17 cellular contexts compared by ENCODE assay signal in the genomic region with DNA sequence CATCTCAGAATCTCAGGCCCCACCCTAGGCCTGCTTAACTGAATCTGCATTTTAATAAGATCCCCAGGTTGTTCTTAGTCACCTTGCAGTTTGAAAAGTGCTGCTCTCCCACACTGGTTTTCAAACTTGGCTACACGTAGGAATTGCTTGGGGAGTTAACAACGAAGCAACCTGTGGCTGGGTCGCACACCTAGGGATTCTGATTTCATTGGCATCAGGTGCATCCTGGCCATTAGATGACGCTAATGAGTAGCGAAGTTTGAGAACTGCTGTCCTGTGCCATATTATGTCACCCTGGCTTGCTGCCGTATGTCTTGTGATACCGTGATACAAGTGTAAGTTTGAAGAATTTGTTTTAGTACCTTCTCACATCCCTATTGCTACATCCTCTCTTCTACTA. TPM values are rescaled to one million over a fixed set of nuclear protein-coding genes. Genes with fewer than 3 reads are reported as not detected.
DNase-seq lines count a peak whose midpoint lies in the region; ATAC-seq, FAIRE-seq and TF ChIP-seq lines count a peak whose summit lies in the region.
"Had no signal": no experiment of that assay in that cellular context is flagged by ENCODE, and none has a peak within 500 bp of the region (broad histone marks: within the 10 kb centered on the region; RNA-seq: fewer than 3 reads in every experiment).

No MANE protein-coding gene starts in this region.

- H3K4me1 ChIP-seq in HepG2 (ENCODE audit: insufficient read depth, low read length), result peaks cover 44% of the 10 kb centered on the region
- peaks cover 0 to 20% (median 2%) of the 10 kb centered on the region in 4 donors for H3K4me1 ChIP-seq in right lobe of liver
- H3K4me1 ChIP-seq in effector memory CD4-positive, alpha-beta T cell (ENCODE audit: control insufficient read depth, insufficient read depth, low read length, poor library complexity, severe bottlenecking), result peaks cover 62% of the 10 kb centered on the region
- no peaks in the 10 kb centered on the region for H3K4me1 ChIP-seq in OCI-LY7 (ENCODE audit: insufficient read depth, low read length, poor library complexity, severe bottlenecking)

- no TSS peak for BruUV-seq in HepG2 (replicated peaks; lab: Mats Ljungman, UMichigan)
- BruUV-seq in OCI-LY7 (replicated peaks; lab: Mats Ljungman, UMichigan), result no TSS peak

- TF ChIP-seq EP300 in HepG2 (IDR thresholded peaks at IDR 0.05; ENCODE audit: low read depth in 2 of 2, low read length in 2 of 2) (no peak), HepG2 (CRISPR knock-in tag; IDR thresholded peaks at IDR 0.05; ENCODE audit: borderline replicate concordance) (no peak)

- ATAC-seq in HepG2, result no peak
- ATAC-seq in right lobe of liver, result no peak
- ATAC-seq: heart left ventricle had no signal

- no peak overlapping the region for H2AFZ ChIP-seq in HepG2 (ENCODE audit: low read length)
- no peak overlapping the region for H2AFZ ChIP-seq in OCI-LY7 (ENCODE audit: low read length)

- CTCF ChIA-PET in HepG2 (lab: Yijun Ruan, JAX; ENCODE audit: low intra/inter-chr PET ratio, low total read pairs), result no interaction called here
- CTCF ChIA-PET in OCI-LY7 (lab: Charles Lee; ENCODE audit: unreplicated experiment), result no interaction called here

- in situ Hi-C loops in HepG2 (cut with HindIII; ENCODE audit: extremely low pct_ligation_motif_present, low pct_unique_long_range_greater_than_20kb), result no loop called here

- H3K9ac ChIP-seq in HepG2 (ENCODE audit: insufficient read depth, low read depth, low read length), result no peak overlapping the region

- H4K20me1 ChIP-seq in HepG2 (ENCODE audit: insufficient read depth, low read length) (no peaks in the 10 kb centered on the region), OCI-LY7 (ENCODE audit: insufficient read depth, low read length) (no peaks in the 10 kb centered on the region)

- 84% methylated on average over 7 of the region's 7 CpGs for WGBS in HepG2 (ENCODE audit: low lambda C conversion rate)
- WGBS in right lobe of liver (ENCODE audit: insufficient coverage, low coverage, low lambda C conversion rate, missing lambda C conversion rate), result 87% methylated on average over 5 of the region's 7 CpGs

- no peak overlapping the region for H3K4me2 ChIP-seq in HepG2 (ENCODE audit: low read depth, low read length)
- H3K4me2 ChIP-seq in OCI-LY7 (ENCODE audit: low read length), result no peak overlapping the region

- H3K4me3 ChIP-seq in HepG2 (replicated peaks in 1 of 3; ENCODE audit: insufficient read depth in 1 of 3, low read depth in 2 of 3, low read length in 3 of 3) (no peak overlapping the region), right lobe of liver (no peak overlapping the region), OCI-LY7 (ENCODE audit: low read depth, low read length, poor library complexity, severe bottlenecking) (no peak overlapping the region)
- H3K4me3 ChIP-seq in effector memory CD4-positive, alpha-beta T cell (ENCODE audit: insufficient read depth, low read depth, low read length, poor library complexity, severe bottlenecking), result peak overlapping the region; percentile 69
- H3K4me3 ChIP-seq: dorsolateral prefrontal cortex had no signal

- H3K27ac ChIP-seq in HepG2 (ENCODE audit: extremely low read length, insufficient read depth, low read length) (no peak overlapping the region), right lobe of liver (no peak overlapping the region), OCI-LY7 (ENCODE audit: low read depth, low read length, poor library complexity, severe bottlenecking) (no peak overlapping the region)
- peak overlapping the region; percentile 59 for H3K27ac ChIP-seq in effector memory CD4-positive, alpha-beta T cell (ENCODE audit: insufficient read depth, low read length, poor library complexity, severe bottlenecking)
- H3K27ac ChIP-seq: dorsolateral prefrontal cortex had no signal

- DNase-seq in HepG2 (ENCODE audit: low spot score), result no peak
- no peak for DNase-seq in right lobe of liver
- DNase-seq in T-helper 2 cell, result peak in 3 of 5 experiments; percentile 16 to 78 (median 34)
- no peak for DNase-seq in effector memory CD4-positive, alpha-beta T cell
- no peak for DNase-seq in DMS114 treated with DMSO at 0.1 percent for 48 hours (lab: John Stamatoyannopoulos, UW; ENCODE audit: unreplicated experiment)
- DNase-seq in posterior vena cava (ENCODE audit: low spot score), result no peak
- DNase-seq in NCI-H2081 (lab: John Stamatoyannopoulos, UW), result no peak
- DNase-seq in OCI-LY7 (ENCODE audit: low spot score), result no peak
- DNase-seq: dorsolateral prefrontal cortex, GOT3, heart left ventricle, islet precursor cell, mesenchymal stem cell, NCI-H1694, NCI-H446, retina, SHP77 treated with DMSO at 0.1 percent for 48 hours had no signal

- no peak for TF ChIP-seq RAD21 in HepG2 (CRISPR knock-in tag; IDR thresholded peaks at IDR 0.05)

- H3K9me3 ChIP-seq in HepG2 (ENCODE audit: low read length) (no peaks in the 10 kb centered on the region), right lobe of liver (no peaks in the 10 kb centered on the region), OCI-LY7 (ENCODE audit: low read length) (no peaks in the 10 kb centered on the region)
- no peaks in the 10 kb centered on the region for H3K9me3 ChIP-seq in effector memory CD4-positive, alpha-beta T cell (ENCODE audit: control insufficient read depth, low read length)
- H3K9me3 ChIP-seq: heart left ventricle had no signal

- peak; percentile 18 for FAIRE-seq in HepG2 (lab: Jason Lieb, UNC)

- TF ChIP-seq CTCF in HepG2 (CRISPR knock-in tag; IDR thresholded peaks at IDR 0.05) (no peak), right lobe of liver (IDR thresholded peaks at IDR 0.05) (no peak), OCI-LY7 (conservative IDR thresholded peaks at IDR 0.05; ENCODE audit: low read length) (no peak)

- H3K9me2 ChIP-seq in OCI-LY7 (ENCODE audit: insufficient read depth, low read length), result no peaks in the 10 kb centered on the region

- POLR2A ChIA-PET in HepG2 (lab: Yijun Ruan, JAX), result no interaction called here
- POLR2A ChIA-PET in OCI-LY7 (lab: Charles Lee), result interaction anchor here (0.6 kb wide), 1 partner anchor 380 kb away, joined by 5 read pairs; no protein-coding TSS in a partner anchor

- H3K36me3 ChIP-seq in HepG2 (replicated peaks in 1 of 2; ENCODE audit: control insufficient read depth in 1 of 2, insufficient read depth in 2 of 2, low read length in 2 of 2) (no peaks in the 10 kb centered on the region), right lobe of liver (no peaks in the 10 kb centered on the region), OCI-LY7 (ENCODE audit: insufficient read depth, low read length) (no peaks in the 10 kb centered on the region)
- H3K36me3 ChIP-seq in effector memory CD4-positive, alpha-beta T cell (ENCODE audit: control insufficient read depth, insufficient read depth, low read length), result no peaks in the 10 kb centered on the region
- H3K36me3 ChIP-seq: heart left ventricle had no signal

- no peak for TF ChIP-seq POLR2A in HepG2 (IDR thresholded peaks at IDR 0.05; ENCODE audit: insufficient read depth in 1 of 2, low read depth in 2 of 2, low read length in 2 of 2)
- TF ChIP-seq POLR2A in right lobe of liver (IDR thresholded peaks at IDR 0.05), result no peak

- intact Hi-C loops in HepG2 (cut with micrococcal nuclease; ENCODE audit: unreplicated experiment), result no loop called here
- intact Hi-C loops in right lobe of liver (cut with DNase I), result no loop called here
- intact Hi-C loops in posterior vena cava (cut with DNase I), result no loop called here
- intact Hi-C loops in OCI-LY7 (cut with micrococcal nuclease; ENCODE audit: unreplicated experiment), result loop anchor here (5.0 kb wide), 1 partner anchor 303 kb away; a partner anchor contains a TSS

- H3K79me2 ChIP-seq in HepG2 (ENCODE audit: insufficient read depth, low read length) (no peaks in the 10 kb centered on the region), OCI-LY7 (ENCODE audit: insufficient read depth, low read depth, low read length) (no peaks in the 10 kb centered on the region)

- H3K27me3 ChIP-seq in HepG2 (ENCODE audit: control insufficient read depth in 1 of 2, insufficient read depth in 2 of 2, low read length in 2 of 2), result peaks cover 0 to 10% of the 10 kb centered on the region in 2 experiments; a peak in 3 of 5 replicates
- no peaks in the 10 kb centered on the region for H3K27me3 ChIP-seq in right lobe of liver
- H3K27me3 ChIP-seq in effector memory CD4-positive, alpha-beta T cell (replicated peaks; ENCODE audit: control insufficient read depth, insufficient read depth, low read length, poor library complexity, severe bottlenecking), result no peaks in the 10 kb centered on the region
- H3K27me3 ChIP-seq: dorsolateral prefrontal cortex, heart left ventricle had no signal

TF ChIP-seq in HepG2, 621 proteins besides CTCF, POLR2A, EP300 and RAD21 (continues in another document):
- TF ChIP-seq ZNF207 (IDR thresholded peaks at IDR 0.05; ENCODE audit: borderline replicate concordance) (no peak), ZFP36L1 (CRISPR knock-in tag; IDR thresholded peaks at IDR 0.05) (no peak), KDM5B (CRISPR knock-in tag; IDR thresholded peaks at IDR 0.05; ENCODE audit: borderline replicate concordance) (no peak), MXD4 (CRISPR knock-in tag; IDR thresholded peaks at IDR 0.05) (no peak)

RNA-seq across cellular contexts. Expression of a gene that starts 28.2 kb away (rescaled TPM):
- 60.9 and 144 TPM in 2 replicates for total RNA-seq in HepG2 (2016; rRNA removed; fragmentation: Illumina TruSeq; extraction: Trizol)
- 23.5 and 26.4 TPM in 2 replicates for total RNA-seq in HepG2 (2016; cell fraction: cytosol; rRNA removed; fragmentation: Illumina TruSeq; extraction: Trizol; ENCODE audit: low read depth)
- total RNA-seq in HepG2 (2016; cell fraction: insoluble cytoplasmic fraction; rRNA removed; fragmentation: Illumina TruSeq; extraction: Trizol), result 55.0 and 140 TPM in 2 replicates
- 36.8 and 44.6 TPM in 2 replicates for total RNA-seq in HepG2 (2016; cell fraction: membrane; rRNA removed; fragmentation: Illumina TruSeq; extraction: Trizol)
- total RNA-seq in HepG2 (2016; cell fraction: nucleus; rRNA removed; fragmentation: Illumina TruSeq; extraction: Trizol), result 123 and 143 TPM in 2 replicates
- 63.3 and 87.4 TPM in 2 replicates for polyA plus RNA-seq in HepG2 (2011; rRNA removed)
- 54.5 and 64.8 TPM in 2 replicates for polyA plus RNA-seq in HepG2 (2011; cell fraction: cytosol; rRNA removed)
- polyA plus RNA-seq in HepG2 (2011; cell fraction: nucleus; rRNA removed), result 27.1 and 30.2 TPM in 2 replicates
- polyA plus RNA-seq in HepG2 (2012), result 72.3 and 89.4 TPM in 2 replicates
- polyA plus RNA-seq in HepG2 (2016; cell fraction: cytosol; fragmentation: Illumina TruSeq; extraction: Trizol; ENCODE audit: low read depth), result 26.5 and 27.8 TPM in 2 replicates
- 56.4 and 62.4 TPM in 2 replicates for polyA plus RNA-seq in HepG2 (2016; cell fraction: insoluble cytoplasmic fraction; fragmentation: Illumina TruSeq; extraction: Trizol; ENCODE audit: low read depth)
- polyA plus RNA-seq in HepG2 (2016; cell fraction: membrane; fragmentation: Illumina TruSeq; extraction: Trizol; ENCODE audit: low read depth), result 30.3 and 34.9 TPM in 2 replicates
- polyA plus RNA-seq in HepG2 (2016; cell fraction: nucleus; fragmentation: Illumina TruSeq; extraction: Trizol; ENCODE audit: insufficient read depth, low read depth), result 188 and 199 TPM in 2 replicates
- polyA minus RNA-seq in HepG2 (2011; rRNA and poly(A)+ RNA removed; ENCODE audit: low replicate concordance), result 29.0 and 29.5 TPM in 2 replicates
- polyA minus RNA-seq in HepG2 (2011; cell fraction: cytosol; rRNA and poly(A)+ RNA removed), result 29.7 and 34.5 TPM in 2 replicates
- polyA minus RNA-seq in HepG2 (2011; cell fraction: nucleus; rRNA and poly(A)+ RNA removed), result 28.2 and 30.0 TPM in 2 replicates
- 10 to 100 TPM; 28.6 to 58.7 (median 35.1) TPM for total RNA-seq in right lobe of liver
- 10 to 100 TPM; 41.4 to 49.6 TPM for total RNA-seq in posterior vena cava
- not detected in 2 replicates for total RNA-seq in OCI-LY7 (2014; rRNA removed; shearing (Covaris generic))
- not detected in 2 replicates for total RNA-seq in OCI-LY7 (2022)

Comparison
In these comparisons a context has a peak if more than half of its experiments do, and no peak if none do; other contexts are left out.
1. DNase-seq: peak in T-helper 2 cell (3 of 5); none in HepG2 (single experiment), right lobe of liver (0 of 3), effector memory CD4-positive, alpha-beta T cell (0 of 3), DMS114 treated with DMSO at 0.1 percent for 48 hours (single experiment), posterior vena cava (single experiment), NCI-H2081 (0 of 2) and OCI-LY7 (single experiment).
2. RNA of a gene that starts 28.2 kb away (total RNA-seq): 23.5 to 144 TPM in HepG2, 41.4 to 49.6 TPM in posterior vena cava and 28.6 to 58.7 TPM in right lobe of liver; not detected in OCI-LY7; every median in the first group is over 10 times any median in the second.